In genomic region chr12:31408778-31409177, GRCh38 we compare ENCODE assay signal across 23 cellular contexts.
"Had no signal": no experiment of that assay in that cellular context is flagged by ENCODE, and none has a peak within 500 bp of the region (broad histone marks: within the 10 kb centered on the region; RNA-seq: fewer than 3 reads in every experiment).

No MANE protein-coding gene starts in this region.

- H3K4me1 Mint-ChIP-seq: activated T-helper 17 cell treated with anti-CD3 and anti-CD28 coated beads, Interleukin-2, amount 50 U/mL, for 72 hours had no signal

- ATAC-seq: activated T-cell treated with anti-CD3 and anti-CD28 coated beads, Interleukin-2, amount 50 U/mL, for 4 hours; activated T-helper 17 cell treated with anti-CD3 and anti-CD28 coated beads, Interleukin-2, amount 50 U/mL, for 72 hours; esophagus mucosa had no signal

- DNase-seq: activated CD4-positive, alpha-beta memory T cell treated with anti-CD3 and anti-CD28 coated beads, Interleukin-2, amount 10 ng/mL, durations not matched to agents 7 days and 5 days; activated CD4-positive, alpha-beta T cell treated with anti-CD3 and anti-CD28 coated beads for 1 hour; activated CD4-positive, alpha-beta T cell treated with anti-CD3 and anti-CD28 coated beads for 4 hours; activated CD4-positive, alpha-beta T cell treated with anti-CD3 and anti-CD28 coated beads, Interleukin-2, amount 10 ng/mL, durations not matched to agents 7 days and 5 days; activated CD4-positive, alpha-beta T cell treated with anti-CD3 and anti-CD28 coated beads, Interleukin-2, amount 50 U/mL, for 4 hours; activated effector memory CD4-positive, alpha-beta T cell treated with Interleukin-2 at 50 U/mL for 16 hours; activated gamma-delta T cell treated with Interleukin-2 at 50 U/mL for 16 hours; activated naive CD4-positive, alpha-beta T cell treated with anti-CD3 and anti-CD28 coated beads, Interleukin-2, amount 50 U/mL, for 16 hours; activated naive CD4-positive, alpha-beta T cell treated with Interleukin-2 at 50 U/mL for 16 hours; activated T-cell treated with anti-CD3 and anti-CD28 coated beads, Interleukin-2, amount 50 U/mL, for 4 hours; amniotic stem cell; anterior cingulate cortex; brain microvascular endothelial cell; caudate nucleus; cortex of kidney; dermis blood vessel endothelial cell; effector CD4-positive, alpha-beta T cell; foreskin fibroblast; head of caudate nucleus; T-helper 2 cell had no signal

- H3K27me3 ChIP-seq: brain microvascular endothelial cell had no signal

- H3K27ac ChIP-seq: brain microvascular endothelial cell had no signal

- H3K27me3 Mint-ChIP-seq: activated CD4-positive, alpha-beta T cell treated with anti-CD3 and anti-CD28 coated beads, Interleukin-2, amount 10 ng/mL, durations not matched to agents 7 days and 5 days; activated naive CD8-positive, alpha-beta T cell; activated T-helper 17 cell treated with anti-CD3 and anti-CD28 coated beads, Interleukin-2, amount 50 U/mL, for 72 hours had no signal

- H3K27ac Mint-ChIP-seq: activated CD4-positive, alpha-beta memory T cell treated with anti-CD3 and anti-CD28 coated beads, Interleukin-2, amount 10 ng/mL, durations not matched to agents 7 days and 5 days; activated CD4-positive, alpha-beta T cell treated with anti-CD3 and anti-CD28 coated beads, Interleukin-2, amount 10 ng/mL, durations not matched to agents 7 days and 5 days; activated naive CD8-positive, alpha-beta T cell; activated T-helper 17 cell treated with anti-CD3 and anti-CD28 coated beads, Interleukin-2, amount 50 U/mL, for 72 hours had no signal

- H3K9me3 Mint-ChIP-seq: activated CD4-positive, alpha-beta memory T cell treated with anti-CD3 and anti-CD28 coated beads, Interleukin-2, amount 10 ng/mL, durations not matched to agents 7 days and 5 days; activated CD4-positive, alpha-beta T cell treated with anti-CD3 and anti-CD28 coated beads, Interleukin-2, amount 10 ng/mL, durations not matched to agents 7 days and 5 days; activated T-cell treated with anti-CD3 and anti-CD28 coated beads, Interleukin-2, amount 50 U/mL, for 4 hours; activated T-helper 17 cell treated with anti-CD3 and anti-CD28 coated beads, Interleukin-2, amount 50 U/mL, for 72 hours had no signal

- H3K4me3 Mint-ChIP-seq: activated CD4-positive, alpha-beta memory T cell treated with anti-CD3 and anti-CD28 coated beads, Interleukin-2, amount 10 ng/mL, durations not matched to agents 7 days and 5 days; activated CD4-positive, alpha-beta T cell treated with anti-CD3 and anti-CD28 coated beads, Interleukin-2, amount 10 ng/mL, durations not matched to agents 7 days and 5 days; activated naive CD8-positive, alpha-beta T cell; activated T-cell treated with anti-CD3 and anti-CD28 coated beads, Interleukin-2, amount 50 U/mL, for 4 hours; activated T-helper 17 cell treated with anti-CD3 and anti-CD28 coated beads, Interleukin-2, amount 50 U/mL, for 72 hours had no signal

- H3K36me3 Mint-ChIP-seq: activated naive CD8-positive, alpha-beta T cell had no signal
